ENCODE assay signal across 2 cellular contexts in genomic region chr19:48470281-48470680, GRCh38.
TF ChIP-seq lines count a peak whose summit lies in the region.

No MANE protein-coding gene starts in this region.

TF ChIP-seq in SK-N-SH, 30 proteins besides CTCF, POLR2A, EP300 and RAD21 (continued from another document):
- TF ChIP-seq, protein P1, sequence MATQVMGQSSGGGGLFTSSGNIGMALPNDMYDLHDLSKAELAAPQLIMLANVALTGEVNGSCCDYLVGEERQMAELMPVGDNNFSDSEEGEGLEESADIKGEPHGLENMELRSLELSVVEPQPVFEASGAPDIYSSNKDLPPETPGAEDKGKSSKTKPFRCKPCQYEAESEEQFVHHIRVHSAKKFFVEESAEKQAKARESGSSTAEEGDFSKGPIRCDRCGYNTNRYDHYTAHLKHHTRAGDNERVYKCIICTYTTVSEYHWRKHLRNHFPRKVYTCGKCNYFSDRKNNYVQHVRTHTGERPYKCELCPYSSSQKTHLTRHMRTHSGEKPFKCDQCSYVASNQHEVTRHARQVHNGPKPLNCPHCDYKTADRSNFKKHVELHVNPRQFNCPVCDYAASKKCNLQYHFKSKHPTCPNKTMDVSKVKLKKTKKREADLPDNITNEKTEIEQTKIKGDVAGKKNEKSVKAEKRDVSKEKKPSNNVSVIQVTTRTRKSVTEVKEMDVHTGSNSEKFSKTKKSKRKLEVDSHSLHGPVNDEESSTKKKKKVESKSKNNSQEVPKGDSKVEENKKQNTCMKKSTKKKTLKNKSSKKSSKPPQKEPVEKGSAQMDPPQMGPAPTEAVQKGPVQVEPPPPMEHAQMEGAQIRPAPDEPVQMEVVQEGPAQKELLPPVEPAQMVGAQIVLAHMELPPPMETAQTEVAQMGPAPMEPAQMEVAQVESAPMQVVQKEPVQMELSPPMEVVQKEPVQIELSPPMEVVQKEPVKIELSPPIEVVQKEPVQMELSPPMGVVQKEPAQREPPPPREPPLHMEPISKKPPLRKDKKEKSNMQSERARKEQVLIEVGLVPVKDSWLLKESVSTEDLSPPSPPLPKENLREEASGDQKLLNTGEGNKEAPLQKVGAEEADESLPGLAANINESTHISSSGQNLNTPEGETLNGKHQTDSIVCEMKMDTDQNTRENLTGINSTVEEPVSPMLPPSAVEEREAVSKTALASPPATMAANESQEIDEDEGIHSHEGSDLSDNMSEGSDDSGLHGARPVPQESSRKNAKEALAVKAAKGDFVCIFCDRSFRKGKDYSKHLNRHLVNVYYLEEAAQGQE (IDR thresholded peaks at IDR 0.05; ENCODE audit: low read depth, low read length) = no peak
- TF ChIP-seq NRF1 (IDR thresholded peaks at IDR 0.05; ENCODE audit: low read depth, low read length) (no peak), MEF2A (IDR thresholded peaks at IDR 0.05; ENCODE audit: borderline replicate concordance, low read depth) (no peak), FOSL2 (IDR thresholded peaks at IDR 0.05; ENCODE audit: borderline replicate concordance, low read depth) (no peak), GATA2 (CRISPR knock-in tag; IDR thresholded peaks at IDR 0.05) (no peak)
TF ChIP-seq in SK-N-SH: peak in this region for 0.

TF ChIP-seq in SK-N-SH treated with all-trans-retinoic acid at 6 μM for 48 hours, 23 proteins besides CTCF, POLR2A, EP300 and RAD21 (continued from another document):
- TF ChIP-seq, protein P2, sequence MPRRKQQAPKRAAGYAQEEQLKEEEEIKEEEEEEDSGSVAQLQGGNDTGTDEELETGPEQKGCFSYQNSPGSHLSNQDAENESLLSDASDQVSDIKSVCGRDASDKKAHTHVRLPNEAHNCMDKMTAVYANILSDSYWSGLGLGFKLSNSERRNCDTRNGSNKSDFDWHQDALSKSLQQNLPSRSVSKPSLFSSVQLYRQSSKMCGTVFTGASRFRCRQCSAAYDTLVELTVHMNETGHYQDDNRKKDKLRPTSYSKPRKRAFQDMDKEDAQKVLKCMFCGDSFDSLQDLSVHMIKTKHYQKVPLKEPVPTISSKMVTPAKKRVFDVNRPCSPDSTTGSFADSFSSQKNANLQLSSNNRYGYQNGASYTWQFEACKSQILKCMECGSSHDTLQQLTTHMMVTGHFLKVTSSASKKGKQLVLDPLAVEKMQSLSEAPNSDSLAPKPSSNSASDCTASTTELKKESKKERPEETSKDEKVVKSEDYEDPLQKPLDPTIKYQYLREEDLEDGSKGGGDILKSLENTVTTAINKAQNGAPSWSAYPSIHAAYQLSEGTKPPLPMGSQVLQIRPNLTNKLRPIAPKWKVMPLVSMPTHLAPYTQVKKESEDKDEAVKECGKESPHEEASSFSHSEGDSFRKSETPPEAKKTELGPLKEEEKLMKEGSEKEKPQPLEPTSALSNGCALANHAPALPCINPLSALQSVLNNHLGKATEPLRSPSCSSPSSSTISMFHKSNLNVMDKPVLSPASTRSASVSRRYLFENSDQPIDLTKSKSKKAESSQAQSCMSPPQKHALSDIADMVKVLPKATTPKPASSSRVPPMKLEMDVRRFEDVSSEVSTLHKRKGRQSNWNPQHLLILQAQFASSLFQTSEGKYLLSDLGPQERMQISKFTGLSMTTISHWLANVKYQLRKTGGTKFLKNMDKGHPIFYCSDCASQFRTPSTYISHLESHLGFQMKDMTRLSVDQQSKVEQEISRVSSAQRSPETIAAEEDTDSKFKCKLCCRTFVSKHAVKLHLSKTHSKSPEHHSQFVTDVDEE (CRISPR knock-in tag; IDR thresholded peaks at IDR 0.05) = no peak
- TF ChIP-seq ZFP30 (CRISPR knock-in tag; IDR thresholded peaks at IDR 0.05) = no peak
- TF ChIP-seq ZFP3 (CRISPR knock-in tag; IDR thresholded peaks at IDR 0.05) = no peak
- TF ChIP-seq ESRRG (CRISPR knock-in tag; IDR thresholded peaks at IDR 0.05) = no peak
- no peak for TF ChIP-seq CSDC2 (CRISPR knock-in tag; IDR thresholded peaks at IDR 0.05)
- TF ChIP-seq RARB (CRISPR knock-in tag; IDR thresholded peaks at IDR 0.05) = no peak
- TF ChIP-seq, protein P3, sequence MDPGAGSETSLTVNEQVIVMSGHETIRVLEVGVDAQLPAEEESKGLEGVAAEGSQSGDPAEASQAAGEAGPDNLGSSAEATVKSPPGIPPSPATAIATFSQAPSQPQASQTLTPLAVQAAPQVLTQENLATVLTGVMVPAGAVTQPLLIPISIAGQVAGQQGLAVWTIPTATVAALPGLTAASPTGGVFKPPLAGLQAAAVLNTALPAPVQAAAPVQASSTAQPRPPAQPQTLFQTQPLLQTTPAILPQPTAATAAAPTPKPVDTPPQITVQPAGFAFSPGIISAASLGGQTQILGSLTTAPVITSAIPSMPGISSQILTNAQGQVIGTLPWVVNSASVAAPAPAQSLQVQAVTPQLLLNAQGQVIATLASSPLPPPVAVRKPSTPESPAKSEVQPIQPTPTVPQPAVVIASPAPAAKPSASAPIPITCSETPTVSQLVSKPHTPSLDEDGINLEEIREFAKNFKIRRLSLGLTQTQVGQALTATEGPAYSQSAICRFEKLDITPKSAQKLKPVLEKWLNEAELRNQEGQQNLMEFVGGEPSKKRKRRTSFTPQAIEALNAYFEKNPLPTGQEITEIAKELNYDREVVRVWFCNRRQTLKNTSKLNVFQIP (CRISPR knock-in tag; IDR thresholded peaks at IDR 0.05; ENCODE audit: borderline replicate concordance, low read depth) = no peak
- no peak for TF ChIP-seq ARNTL (CRISPR knock-in tag; IDR thresholded peaks at IDR 0.05; ENCODE audit: borderline replicate concordance, low read depth)
- TF ChIP-seq GLIS3 (CRISPR knock-in tag; IDR thresholded peaks at IDR 0.05) = no peak
- no peak for TF ChIP-seq TCF4 (CRISPR knock-in tag; IDR thresholded peaks at IDR 0.05; ENCODE audit: borderline replicate concordance)
TF ChIP-seq in SK-N-SH treated with all-trans-retinoic acid at 6 μM for 48 hours: peak in this region for 0.
